ENCODE assay signal across 35 cellular contexts in genomic region chr1:99887890-99888289, GRCh38.
"Had no signal": no experiment of that assay in that cellular context is flagged by ENCODE, and none has a peak within 500 bp of the region (broad histone marks: within the 10 kb centered on the region; RNA-seq: fewer than 3 reads in every experiment).

No MANE protein-coding gene starts in this region.

- H3K27me3 ChIP-seq: brain microvascular endothelial cell, MG63, Peyer's patch, SJSA1 had no signal

- H3K27ac ChIP-seq: Peyer's patch, SJSA1, WERI-Rb-1 had no signal

- H3K4me1 Mint-ChIP-seq: activated CD4-positive, alpha-beta T cell treated with anti-CD3 and anti-CD28 coated beads, Interleukin-2, amount 10 ng/mL, durations not matched to agents 24 days and 14 days; activated naive CD8-positive, alpha-beta T cell treated with anti-CD3 and anti-CD28 coated beads for 36 hours; activated T-helper 17 cell treated with anti-CD3 and anti-CD28 coated beads, Interleukin-2, amount 50 U/mL, for 72 hours had no signal

- H3K4me3 ChIP-seq: MG63, Peyer's patch, SJSA1 had no signal

- DNase-seq: activated CD4-positive, alpha-beta T cell treated with anti-CD3 and anti-CD28 coated beads, Interleukin-2, amount 10 ng/mL, durations not matched to agents 24 days and 14 days; activated CD4-positive, alpha-beta T cell treated with anti-CD3 and anti-CD28 coated beads, Interleukin-2, amount 50 U/mL, for 4 hours; activated CD4-positive, CD25-positive, alpha-beta regulatory T cell; activated CD8-positive, alpha-beta T cell treated with anti-CD3 and anti-CD28 coated beads for 36 hours; activated effector memory CD4-positive, alpha-beta T cell treated with anti-CD3 and anti-CD28 coated beads, Interleukin-2, amount 50 U/mL, for 16 hours; activated naive CD4-positive, alpha-beta T cell; activated naive CD4-positive, alpha-beta T cell treated with anti-CD3 and anti-CD28 coated beads, Interleukin-2, amount 50 U/mL, for 16 hours; activated naive CD8-positive, alpha-beta T cell treated with anti-CD3 and anti-CD28 coated beads for 36 hours; activated T-cell treated with anti-CD3 and anti-CD28 coated beads, Interleukin-2, amount 50 U/mL, for 1 hour; activated T-cell treated with anti-CD3 and anti-CD28 coated beads, Interleukin-2, amount 50 U/mL, for 72 hours; amniotic stem cell; aorta; central memory CD4-positive, alpha-beta T cell; Karpas-422; MG63; NCI-H1092 treated with DMSO at 0.1 percent for 48 hours; NCI-H1417 treated with DMSO at 0.1 percent for 48 hours; NCI-H187 treated with DMSO at 0.1 percent for 48 hours; NCI-H2081; NCI-H2171 treated with DMSO at 0.1 percent for 48 hours; NCI-H226; NCI-H446 treated with DMSO at 0.1 percent for 48 hours; NCI-H524; NCI-H69; Peyer's patch; RPMI8226; SHP77 treated with DMSO at 0.1 percent for 48 hours; SW 1271; T-helper 1 cell; T-helper 2 cell; T-helper 9 cell; WERI-Rb-1 had no signal

- H3K27ac Mint-ChIP-seq: activated CD4-positive, alpha-beta T cell treated with anti-CD3 and anti-CD28 coated beads, Interleukin-2, amount 10 ng/mL, durations not matched to agents 24 days and 14 days; activated CD8-positive, alpha-beta T cell treated with anti-CD3 and anti-CD28 coated beads for 36 hours; activated naive CD8-positive, alpha-beta T cell treated with anti-CD3 and anti-CD28 coated beads for 36 hours; activated T-cell treated with anti-CD3 and anti-CD28 coated beads, Interleukin-2, amount 50 U/mL, for 72 hours had no signal

- H3K4me3 Mint-ChIP-seq: activated CD4-positive, alpha-beta T cell treated with anti-CD3 and anti-CD28 coated beads, Interleukin-2, amount 10 ng/mL, durations not matched to agents 24 days and 14 days; activated CD8-positive, alpha-beta T cell treated with anti-CD3 and anti-CD28 coated beads for 36 hours; activated naive CD8-positive, alpha-beta T cell treated with anti-CD3 and anti-CD28 coated beads for 36 hours; activated T-cell treated with anti-CD3 and anti-CD28 coated beads, Interleukin-2, amount 50 U/mL, for 72 hours; activated T-helper 17 cell treated with anti-CD3 and anti-CD28 coated beads, Interleukin-2, amount 50 U/mL, for 72 hours had no signal

- H3K9me3 ChIP-seq: MG63, Peyer's patch, SJSA1 had no signal

- H3K36me3 ChIP-seq: brain microvascular endothelial cell had no signal

- H3K4me1 ChIP-seq: Peyer's patch, SJSA1 had no signal

- ATAC-seq: activated CD8-positive, alpha-beta T cell treated with anti-CD3 and anti-CD28 coated beads for 36 hours; activated T-cell treated with anti-CD3 and anti-CD28 coated beads, Interleukin-2, amount 50 U/mL, for 72 hours; activated T-helper 17 cell treated with anti-CD3 and anti-CD28 coated beads, Interleukin-2, amount 50 U/mL, for 72 hours had no signal

- H3K27me3 Mint-ChIP-seq: activated CD4-positive, alpha-beta T cell treated with anti-CD3 and anti-CD28 coated beads, Interleukin-2, amount 10 ng/mL, durations not matched to agents 24 days and 14 days; activated CD8-positive, alpha-beta T cell treated with anti-CD3 and anti-CD28 coated beads for 36 hours; activated naive CD8-positive, alpha-beta T cell treated with anti-CD3 and anti-CD28 coated beads for 36 hours; activated T-helper 17 cell treated with anti-CD3 and anti-CD28 coated beads, Interleukin-2, amount 50 U/mL, for 72 hours had no signal

- H3K9me3 Mint-ChIP-seq: activated CD4-positive, alpha-beta T cell treated with anti-CD3 and anti-CD28 coated beads, Interleukin-2, amount 10 ng/mL, durations not matched to agents 24 days and 14 days; activated CD8-positive, alpha-beta T cell treated with anti-CD3 and anti-CD28 coated beads for 36 hours; activated naive CD8-positive, alpha-beta T cell treated with anti-CD3 and anti-CD28 coated beads for 36 hours; activated T-cell treated with anti-CD3 and anti-CD28 coated beads, Interleukin-2, amount 50 U/mL, for 72 hours; activated T-helper 17 cell treated with anti-CD3 and anti-CD28 coated beads, Interleukin-2, amount 50 U/mL, for 72 hours had no signal
